Comparison of ENCODE assay signal across 1 cellular context in the genomic region with DNA sequence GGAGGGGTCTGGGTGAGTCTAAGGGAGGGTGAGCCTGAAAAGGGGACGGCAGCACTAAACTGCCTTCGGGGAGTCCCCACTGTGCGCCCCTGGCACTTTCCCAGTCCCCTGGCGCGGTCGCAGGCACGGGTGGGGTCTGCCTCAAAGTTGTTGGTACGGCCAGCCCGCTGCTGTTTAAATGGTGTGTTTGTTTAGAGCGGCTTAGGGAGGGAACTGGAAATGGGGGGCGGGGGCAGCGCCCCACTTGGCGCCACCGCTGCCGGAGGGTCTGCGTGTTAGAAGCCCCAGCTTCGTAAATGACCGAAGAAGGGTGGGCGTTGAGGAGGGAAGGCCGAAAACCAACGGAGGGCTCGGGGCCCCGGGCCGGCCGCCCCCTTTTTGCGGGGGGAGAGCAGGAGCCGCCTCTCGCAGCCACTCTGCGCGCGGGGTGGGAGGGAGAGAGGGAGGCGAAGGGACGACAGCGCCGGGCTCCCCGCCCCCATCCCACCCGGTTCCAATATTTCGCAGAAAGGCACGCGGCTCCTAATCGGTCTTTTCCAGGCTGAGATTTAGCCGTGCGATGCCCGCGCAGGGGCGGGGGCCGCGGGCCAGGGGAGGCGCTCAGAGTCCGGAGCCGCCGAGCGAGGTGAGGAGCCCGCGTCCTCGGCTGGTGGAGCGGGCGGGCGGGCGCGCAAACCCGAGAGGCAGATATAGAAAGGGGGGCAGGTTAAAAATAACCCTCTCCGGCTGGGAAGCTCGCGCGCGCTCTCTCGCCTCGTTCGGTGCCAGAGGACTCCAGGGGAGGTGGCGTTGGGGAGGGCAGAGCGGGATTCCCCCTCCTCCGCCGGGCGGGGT.
TF ChIP-seq lines count a peak whose summit lies in the region.

No MANE protein-coding gene starts in this region.

TF ChIP-seq in HepG2, 621 proteins besides CTCF, POLR2A, EP300 and RAD21 (continued from another document):
- TF ChIP-seq, protein P1, sequence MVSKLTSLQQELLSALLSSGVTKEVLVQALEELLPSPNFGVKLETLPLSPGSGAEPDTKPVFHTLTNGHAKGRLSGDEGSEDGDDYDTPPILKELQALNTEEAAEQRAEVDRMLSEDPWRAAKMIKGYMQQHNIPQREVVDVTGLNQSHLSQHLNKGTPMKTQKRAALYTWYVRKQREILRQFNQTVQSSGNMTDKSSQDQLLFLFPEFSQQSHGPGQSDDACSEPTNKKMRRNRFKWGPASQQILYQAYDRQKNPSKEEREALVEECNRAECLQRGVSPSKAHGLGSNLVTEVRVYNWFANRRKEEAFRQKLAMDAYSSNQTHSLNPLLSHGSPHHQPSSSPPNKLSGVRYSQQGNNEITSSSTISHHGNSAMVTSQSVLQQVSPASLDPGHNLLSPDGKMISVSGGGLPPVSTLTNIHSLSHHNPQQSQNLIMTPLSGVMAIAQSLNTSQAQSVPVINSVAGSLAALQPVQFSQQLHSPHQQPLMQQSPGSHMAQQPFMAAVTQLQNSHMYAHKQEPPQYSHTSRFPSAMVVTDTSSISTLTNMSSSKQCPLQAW (CRISPR knock-in tag; IDR thresholded peaks at IDR 0.05), result no peak
- no peak for TF ChIP-seq NCOA2 (CRISPR knock-in tag; IDR thresholded peaks at IDR 0.05)
- TF ChIP-seq PRMT3 (CRISPR knock-in tag; IDR thresholded peaks at IDR 0.05; ENCODE audit: borderline replicate concordance, low read depth), result no peak
- TF ChIP-seq NFYC (CRISPR knock-in tag; IDR thresholded peaks at IDR 0.05), result no peak
- no peak for TF ChIP-seq ZNF891 (CRISPR knock-in tag; IDR thresholded peaks at IDR 0.05)
- no peak for TF ChIP-seq TOE1 (CRISPR knock-in tag; IDR thresholded peaks at IDR 0.05)
- TF ChIP-seq HNRNPUL1 (IDR thresholded peaks at IDR 0.05; ENCODE audit: low read depth, low read length), result no peak
- no peak for TF ChIP-seq BRCA1 (CRISPR knock-in tag; IDR thresholded peaks at IDR 0.05)
- TF ChIP-seq ZFP82 (CRISPR knock-in tag; IDR thresholded peaks at IDR 0.05; ENCODE audit: borderline replicate concordance), result no peak
- TF ChIP-seq ZNF138 (CRISPR knock-in tag; IDR thresholded peaks at IDR 0.05; ENCODE audit: low read depth), result no peak
- TF ChIP-seq, protein P2, sequence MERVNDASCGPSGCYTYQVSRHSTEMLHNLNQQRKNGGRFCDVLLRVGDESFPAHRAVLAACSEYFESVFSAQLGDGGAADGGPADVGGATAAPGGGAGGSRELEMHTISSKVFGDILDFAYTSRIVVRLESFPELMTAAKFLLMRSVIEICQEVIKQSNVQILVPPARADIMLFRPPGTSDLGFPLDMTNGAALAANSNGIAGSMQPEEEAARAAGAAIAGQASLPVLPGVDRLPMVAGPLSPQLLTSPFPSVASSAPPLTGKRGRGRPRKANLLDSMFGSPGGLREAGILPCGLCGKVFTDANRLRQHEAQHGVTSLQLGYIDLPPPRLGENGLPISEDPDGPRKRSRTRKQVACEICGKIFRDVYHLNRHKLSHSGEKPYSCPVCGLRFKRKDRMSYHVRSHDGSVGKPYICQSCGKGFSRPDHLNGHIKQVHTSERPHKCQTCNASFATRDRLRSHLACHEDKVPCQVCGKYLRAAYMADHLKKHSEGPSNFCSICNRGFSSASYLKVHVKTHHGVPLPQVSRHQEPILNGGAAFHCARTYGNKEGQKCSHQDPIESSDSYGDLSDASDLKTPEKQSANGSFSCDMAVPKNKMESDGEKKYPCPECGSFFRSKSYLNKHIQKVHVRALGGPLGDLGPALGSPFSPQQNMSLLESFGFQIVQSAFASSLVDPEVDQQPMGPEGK (CRISPR knock-in tag; IDR thresholded peaks at IDR 0.05), result peak; percentile 53; the same call in 1 of the 2 replicates
- TF ChIP-seq, protein P3, sequence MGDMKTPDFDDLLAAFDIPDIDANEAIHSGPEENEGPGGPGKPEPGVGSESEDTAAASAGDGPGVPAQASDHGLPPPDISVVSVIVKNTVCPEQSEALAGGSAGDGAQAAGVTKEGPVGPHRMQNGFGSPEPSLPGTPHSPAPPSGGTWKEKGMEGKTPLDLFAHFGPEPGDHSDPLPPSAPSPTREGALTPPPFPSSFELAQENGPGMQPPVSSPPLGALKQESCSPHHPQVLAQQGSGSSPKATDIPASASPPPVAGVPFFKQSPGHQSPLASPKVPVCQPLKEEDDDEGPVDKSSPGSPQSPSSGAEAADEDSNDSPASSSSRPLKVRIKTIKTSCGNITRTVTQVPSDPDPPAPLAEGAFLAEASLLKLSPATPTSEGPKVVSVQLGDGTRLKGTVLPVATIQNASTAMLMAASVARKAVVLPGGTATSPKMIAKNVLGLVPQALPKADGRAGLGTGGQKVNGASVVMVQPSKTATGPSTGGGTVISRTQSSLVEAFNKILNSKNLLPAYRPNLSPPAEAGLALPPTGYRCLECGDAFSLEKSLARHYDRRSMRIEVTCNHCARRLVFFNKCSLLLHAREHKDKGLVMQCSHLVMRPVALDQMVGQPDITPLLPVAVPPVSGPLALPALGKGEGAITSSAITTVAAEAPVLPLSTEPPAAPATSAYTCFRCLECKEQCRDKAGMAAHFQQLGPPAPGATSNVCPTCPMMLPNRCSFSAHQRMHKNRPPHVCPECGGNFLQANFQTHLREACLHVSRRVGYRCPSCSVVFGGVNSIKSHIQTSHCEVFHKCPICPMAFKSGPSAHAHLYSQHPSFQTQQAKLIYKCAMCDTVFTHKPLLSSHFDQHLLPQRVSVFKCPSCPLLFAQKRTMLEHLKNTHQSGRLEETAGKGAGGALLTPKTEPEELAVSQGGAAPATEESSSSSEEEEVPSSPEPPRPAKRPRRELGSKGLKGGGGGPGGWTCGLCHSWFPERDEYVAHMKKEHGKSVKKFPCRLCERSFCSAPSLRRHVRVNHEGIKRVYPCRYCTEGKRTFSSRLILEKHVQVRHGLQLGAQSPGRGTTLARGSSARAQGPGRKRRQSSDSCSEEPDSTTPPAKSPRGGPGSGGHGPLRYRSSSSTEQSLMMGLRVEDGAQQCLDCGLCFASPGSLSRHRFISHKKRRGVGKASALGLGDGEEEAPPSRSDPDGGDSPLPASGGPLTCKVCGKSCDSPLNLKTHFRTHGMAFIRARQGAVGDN (CRISPR knock-in tag; IDR thresholded peaks at IDR 0.05), result peak; percentile 54
- TF ChIP-seq, protein P4, sequence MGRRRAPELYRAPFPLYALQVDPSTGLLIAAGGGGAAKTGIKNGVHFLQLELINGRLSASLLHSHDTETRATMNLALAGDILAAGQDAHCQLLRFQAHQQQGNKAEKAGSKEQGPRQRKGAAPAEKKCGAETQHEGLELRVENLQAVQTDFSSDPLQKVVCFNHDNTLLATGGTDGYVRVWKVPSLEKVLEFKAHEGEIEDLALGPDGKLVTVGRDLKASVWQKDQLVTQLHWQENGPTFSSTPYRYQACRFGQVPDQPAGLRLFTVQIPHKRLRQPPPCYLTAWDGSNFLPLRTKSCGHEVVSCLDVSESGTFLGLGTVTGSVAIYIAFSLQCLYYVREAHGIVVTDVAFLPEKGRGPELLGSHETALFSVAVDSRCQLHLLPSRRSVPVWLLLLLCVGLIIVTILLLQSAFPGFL (CRISPR knock-in tag; IDR thresholded peaks at IDR 0.05), result no peak
- TF ChIP-seq ZNF782 (CRISPR knock-in tag; IDR thresholded peaks at IDR 0.05; ENCODE audit: borderline replicate concordance), result no peak
- no peak for TF ChIP-seq ZMAT3 (CRISPR knock-in tag; conservative IDR thresholded peaks at IDR 0.05)
- no peak for TF ChIP-seq ZNF235 (CRISPR knock-in tag; IDR thresholded peaks at IDR 0.05; ENCODE audit: borderline replicate concordance)
- 0 out of 2 replicates have a peak, but pooled peaks have one; percentile 24 for TF ChIP-seq GZF1 (CRISPR knock-in tag; IDR thresholded peaks at IDR 0.05)
- TF ChIP-seq, protein P5, sequence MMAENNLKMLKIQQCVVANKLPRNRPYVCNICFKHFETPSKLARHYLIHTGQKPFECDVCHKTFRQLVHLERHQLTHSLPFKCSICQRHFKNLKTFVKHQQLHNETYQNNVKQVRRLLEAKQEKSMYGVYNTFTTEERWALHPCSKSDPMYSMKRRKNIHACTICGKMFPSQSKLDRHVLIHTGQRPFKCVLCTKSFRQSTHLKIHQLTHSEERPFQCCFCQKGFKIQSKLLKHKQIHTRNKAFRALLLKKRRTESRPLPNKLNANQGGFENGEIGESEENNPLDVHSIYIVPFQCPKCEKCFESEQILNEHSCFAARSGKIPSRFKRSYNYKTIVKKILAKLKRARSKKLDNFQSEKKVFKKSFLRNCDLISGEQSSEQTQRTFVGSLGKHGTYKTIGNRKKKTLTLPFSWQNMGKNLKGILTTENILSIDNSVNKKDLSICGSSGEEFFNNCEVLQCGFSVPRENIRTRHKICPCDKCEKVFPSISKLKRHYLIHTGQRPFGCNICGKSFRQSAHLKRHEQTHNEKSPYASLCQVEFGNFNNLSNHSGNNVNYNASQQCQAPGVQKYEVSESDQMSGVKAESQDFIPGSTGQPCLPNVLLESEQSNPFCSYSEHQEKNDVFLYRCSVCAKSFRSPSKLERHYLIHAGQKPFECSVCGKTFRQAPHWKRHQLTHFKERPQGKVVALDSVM (CRISPR knock-in tag; IDR thresholded peaks at IDR 0.05), result no peak
- no peak for TF ChIP-seq ZNF567 (CRISPR knock-in tag; IDR thresholded peaks at IDR 0.05; ENCODE audit: borderline replicate concordance)
- TF ChIP-seq MTA3 (CRISPR knock-in tag; IDR thresholded peaks at IDR 0.05), result no peak
- no peak for TF ChIP-seq ZNF17 (CRISPR knock-in tag; IDR thresholded peaks at IDR 0.05)
- TF ChIP-seq, protein P6, sequence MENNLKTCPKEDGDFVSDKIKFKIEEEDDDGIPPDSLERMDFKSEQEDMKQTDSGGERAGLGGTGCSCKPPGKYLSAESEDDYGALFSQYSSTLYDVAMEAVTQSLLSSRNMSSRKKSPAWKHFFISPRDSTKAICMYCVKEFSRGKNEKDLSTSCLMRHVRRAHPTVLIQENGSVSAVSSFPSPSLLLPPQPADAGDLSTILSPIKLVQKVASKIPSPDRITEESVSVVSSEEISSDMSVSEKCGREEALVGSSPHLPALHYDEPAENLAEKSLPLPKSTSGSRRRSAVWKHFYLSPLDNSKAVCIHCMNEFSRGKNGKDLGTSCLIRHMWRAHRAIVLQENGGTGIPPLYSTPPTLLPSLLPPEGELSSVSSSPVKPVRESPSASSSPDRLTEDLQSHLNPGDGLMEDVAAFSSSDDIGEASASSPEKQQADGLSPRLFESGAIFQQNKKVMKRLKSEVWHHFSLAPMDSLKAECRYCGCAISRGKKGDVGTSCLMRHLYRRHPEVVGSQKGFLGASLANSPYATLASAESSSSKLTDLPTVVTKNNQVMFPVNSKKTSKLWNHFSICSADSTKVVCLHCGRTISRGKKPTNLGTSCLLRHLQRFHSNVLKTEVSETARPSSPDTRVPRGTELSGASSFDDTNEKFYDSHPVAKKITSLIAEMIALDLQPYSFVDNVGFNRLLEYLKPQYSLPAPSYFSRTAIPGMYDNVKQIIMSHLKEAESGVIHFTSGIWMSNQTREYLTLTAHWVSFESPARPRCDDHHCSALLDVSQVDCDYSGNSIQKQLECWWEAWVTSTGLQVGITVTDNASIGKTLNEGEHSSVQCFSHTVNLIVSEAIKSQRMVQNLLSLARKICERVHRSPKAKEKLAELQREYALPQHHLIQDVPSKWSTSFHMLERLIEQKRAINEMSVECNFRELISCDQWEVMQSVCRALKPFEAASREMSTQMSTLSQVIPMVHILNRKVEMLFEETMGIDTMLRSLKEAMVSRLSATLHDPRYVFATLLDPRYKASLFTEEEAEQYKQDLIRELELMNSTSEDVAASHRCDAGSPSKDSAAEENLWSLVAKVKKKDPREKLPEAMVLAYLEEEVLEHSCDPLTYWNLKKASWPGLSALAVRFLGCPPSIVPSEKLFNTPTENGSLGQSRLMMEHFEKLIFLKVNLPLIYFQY (CRISPR knock-in tag; IDR thresholded peaks at IDR 0.05; ENCODE audit: borderline replicate concordance), result no peak
- TF ChIP-seq, protein P7, sequence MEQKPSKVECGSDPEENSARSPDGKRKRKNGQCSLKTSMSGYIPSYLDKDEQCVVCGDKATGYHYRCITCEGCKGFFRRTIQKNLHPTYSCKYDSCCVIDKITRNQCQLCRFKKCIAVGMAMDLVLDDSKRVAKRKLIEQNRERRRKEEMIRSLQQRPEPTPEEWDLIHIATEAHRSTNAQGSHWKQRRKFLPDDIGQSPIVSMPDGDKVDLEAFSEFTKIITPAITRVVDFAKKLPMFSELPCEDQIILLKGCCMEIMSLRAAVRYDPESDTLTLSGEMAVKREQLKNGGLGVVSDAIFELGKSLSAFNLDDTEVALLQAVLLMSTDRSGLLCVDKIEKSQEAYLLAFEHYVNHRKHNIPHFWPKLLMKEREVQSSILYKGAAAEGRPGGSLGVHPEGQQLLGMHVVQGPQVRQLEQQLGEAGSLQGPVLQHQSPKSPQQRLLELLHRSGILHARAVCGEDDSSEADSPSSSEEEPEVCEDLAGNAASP (CRISPR knock-in tag; IDR thresholded peaks at IDR 0.05; ENCODE audit: borderline replicate concordance), result no peak
- TF ChIP-seq, protein P8, sequence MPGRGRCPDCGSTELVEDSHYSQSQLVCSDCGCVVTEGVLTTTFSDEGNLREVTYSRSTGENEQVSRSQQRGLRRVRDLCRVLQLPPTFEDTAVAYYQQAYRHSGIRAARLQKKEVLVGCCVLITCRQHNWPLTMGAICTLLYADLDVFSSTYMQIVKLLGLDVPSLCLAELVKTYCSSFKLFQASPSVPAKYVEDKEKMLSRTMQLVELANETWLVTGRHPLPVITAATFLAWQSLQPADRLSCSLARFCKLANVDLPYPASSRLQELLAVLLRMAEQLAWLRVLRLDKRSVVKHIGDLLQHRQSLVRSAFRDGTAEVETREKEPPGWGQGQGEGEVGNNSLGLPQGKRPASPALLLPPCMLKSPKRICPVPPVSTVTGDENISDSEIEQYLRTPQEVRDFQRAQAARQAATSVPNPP (CRISPR knock-in tag; IDR thresholded peaks at IDR 0.05), result no peak
- TF ChIP-seq, protein P9, sequence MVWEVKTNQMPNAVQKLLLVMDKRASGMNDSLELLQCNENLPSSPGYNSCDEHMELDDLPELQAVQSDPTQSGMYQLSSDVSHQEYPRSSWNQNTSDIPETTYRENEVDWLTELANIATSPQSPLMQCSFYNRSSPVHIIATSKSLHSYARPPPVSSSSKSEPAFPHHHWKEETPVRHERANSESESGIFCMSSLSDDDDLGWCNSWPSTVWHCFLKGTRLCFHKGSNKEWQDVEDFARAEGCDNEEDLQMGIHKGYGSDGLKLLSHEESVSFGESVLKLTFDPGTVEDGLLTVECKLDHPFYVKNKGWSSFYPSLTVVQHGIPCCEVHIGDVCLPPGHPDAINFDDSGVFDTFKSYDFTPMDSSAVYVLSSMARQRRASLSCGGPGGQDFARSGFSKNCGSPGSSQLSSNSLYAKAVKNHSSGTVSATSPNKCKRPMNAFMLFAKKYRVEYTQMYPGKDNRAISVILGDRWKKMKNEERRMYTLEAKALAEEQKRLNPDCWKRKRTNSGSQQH (CRISPR knock-in tag; IDR thresholded peaks at IDR 0.05; ENCODE audit: low read depth), result no peak
- TF ChIP-seq, protein P10, sequence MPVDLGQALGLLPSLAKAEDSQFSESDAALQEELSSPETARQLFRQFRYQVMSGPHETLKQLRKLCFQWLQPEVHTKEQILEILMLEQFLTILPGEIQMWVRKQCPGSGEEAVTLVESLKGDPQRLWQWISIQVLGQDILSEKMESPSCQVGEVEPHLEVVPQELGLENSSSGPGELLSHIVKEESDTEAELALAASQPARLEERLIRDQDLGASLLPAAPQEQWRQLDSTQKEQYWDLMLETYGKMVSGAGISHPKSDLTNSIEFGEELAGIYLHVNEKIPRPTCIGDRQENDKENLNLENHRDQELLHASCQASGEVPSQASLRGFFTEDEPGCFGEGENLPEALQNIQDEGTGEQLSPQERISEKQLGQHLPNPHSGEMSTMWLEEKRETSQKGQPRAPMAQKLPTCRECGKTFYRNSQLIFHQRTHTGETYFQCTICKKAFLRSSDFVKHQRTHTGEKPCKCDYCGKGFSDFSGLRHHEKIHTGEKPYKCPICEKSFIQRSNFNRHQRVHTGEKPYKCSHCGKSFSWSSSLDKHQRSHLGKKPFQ (CRISPR knock-in tag; IDR thresholded peaks at IDR 0.05; ENCODE audit: insufficient replicate concordance), result no peak
- no peak for TF ChIP-seq BORCS8-MEF2B (CRISPR knock-in tag; IDR thresholded peaks at IDR 0.05)
